ENCODE assay signal across 19 cellular contexts in the genomic region with DNA sequence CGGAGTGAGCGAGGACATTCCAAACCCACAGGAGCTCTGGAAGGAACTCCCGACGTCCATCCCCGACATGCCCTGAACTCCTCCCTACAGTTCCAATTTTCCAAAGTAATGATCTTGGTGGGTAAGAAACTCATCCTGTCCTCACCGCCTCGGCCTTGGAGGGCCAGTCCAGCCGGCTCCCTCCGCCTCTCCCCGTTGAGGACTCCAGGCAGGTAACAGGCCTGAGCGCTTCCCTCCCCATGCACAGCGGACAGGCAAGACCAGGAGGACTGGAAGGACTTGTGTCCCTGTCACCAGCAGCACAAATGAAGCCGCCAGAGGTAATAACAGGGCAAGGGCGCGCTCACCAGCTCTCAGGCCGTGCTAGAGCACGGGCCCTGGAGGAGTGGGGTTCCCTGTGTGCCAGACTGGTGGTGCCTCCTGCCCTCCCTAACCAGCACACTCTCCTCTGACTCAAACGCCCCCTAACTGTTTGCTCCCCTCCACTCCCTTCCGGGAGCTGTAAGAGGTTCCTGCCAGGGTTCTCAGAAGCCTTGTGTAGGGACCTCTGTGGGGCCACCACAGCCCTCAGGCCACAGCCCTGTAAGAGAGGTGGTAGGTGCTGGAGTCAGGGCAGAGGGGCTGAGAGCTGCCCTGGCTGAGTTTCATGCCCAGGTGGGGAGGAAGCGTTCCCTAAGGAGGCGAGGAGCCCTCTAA. TPM values are rescaled to one million over a fixed set of nuclear protein-coding genes. Genes with fewer than 3 reads are reported as not detected.
A peak's percentile ranks its signal among the peaks of the same experiment; 100 is the strongest.
DNase-seq lines count a peak whose midpoint lies in the region; ATAC-seq, FAIRE-seq and TF ChIP-seq lines count a peak whose summit lies in the region.
"Had no signal": no experiment of that assay in that cellular context is flagged by ENCODE, and none has a peak within 500 bp of the region (broad histone marks: within the 10 kb centered on the region; RNA-seq: fewer than 3 reads in every experiment).

No MANE protein-coding gene starts in this region.

- peaks cover 2% of the 10 kb centered on the region for H3K4me1 Mint-ChIP-seq in stimulated activated effector memory CD8-positive, alpha-beta T cell treated with anti-CD3 and anti-CD28 coated beads, Interleukin-12 subunit alpha, Interleukin-12 subunit beta, amount 100 ng/mL, for 72 hours

- no peak overlapping the region for H3K4me3 ChIP-seq in OCI-LY3 (ENCODE audit: low read length)

- peak overlapping the region; percentile 78; the same call in 1 of the 2 replicates for H3K4me2 ChIP-seq in OCI-LY3 (ENCODE audit: low read length)
- H3K4me2 ChIP-seq: KMS-11 had no signal

- H3K27me3 ChIP-seq in OCI-LY3 (ENCODE audit: low read depth, low read length) = peaks cover 26% of the 10 kb centered on the region

- peak; percentile 48 for FAIRE-seq in GM12892 (lab: Jason Lieb, UNC)

- H3K4me1 ChIP-seq in OCI-LY3 (ENCODE audit: low read length) = peaks cover 14% of the 10 kb centered on the region

- DNase-seq in GM12892 (ENCODE audit: insufficient read length) (no peak), Kasumi-1 (lab: John Stamatoyannopoulos, UW) (no peak)
- no peak for DNase-seq in stimulated activated effector memory CD8-positive, alpha-beta T cell treated with anti-CD3 and anti-CD28 coated beads, Interleukin-12 subunit alpha, Interleukin-12 subunit beta, amount 100 ng/mL, for 72 hours (ENCODE audit: low spot score in 2 of 2)
- no peak for DNase-seq in NK-92 treated with Interleukin-12 subunit alpha and Interleukin-12 subunit beta, amount 100 ng/mL, for 24 hours (lab: John Stamatoyannopoulos, UW)
- DNase-seq: CD4-positive, CD25-positive, alpha-beta regulatory T cell; GOT3; NCI-H1048; NCI-H146; NCI-H2081 treated with DMSO at 0.1 percent for 48 hours; NCI-H510A treated with DMSO at 0.1 percent for 48 hours; NCI-H82 had no signal

- no peaks in the 10 kb centered on the region for H3K9me3 ChIP-seq in OCI-LY3 (ENCODE audit: insufficient read depth, low read length)

- no peaks in the 10 kb centered on the region for H3K79me2 ChIP-seq in OCI-LY3 (ENCODE audit: low read length)

- no peak overlapping the region for H2AFZ ChIP-seq in OCI-LY3 (ENCODE audit: low read depth, low read length)

- H3K9ac ChIP-seq in OCI-LY3 (ENCODE audit: low read length) = no peak overlapping the region
- H3K9ac ChIP-seq: KMS-11 had no signal

- no peaks in the 10 kb centered on the region for H3K9me3 Mint-ChIP-seq in stimulated activated effector memory CD8-positive, alpha-beta T cell treated with anti-CD3 and anti-CD28 coated beads, Interleukin-12 subunit alpha, Interleukin-12 subunit beta, amount 100 ng/mL, for 72 hours

- no peaks in the 10 kb centered on the region for H3K36me3 Mint-ChIP-seq in stimulated activated effector memory CD8-positive, alpha-beta T cell treated with anti-CD3 and anti-CD28 coated beads, Interleukin-12 subunit alpha, Interleukin-12 subunit beta, amount 100 ng/mL, for 72 hours
- H3K36me3 Mint-ChIP-seq: CD4-positive, CD25-positive, alpha-beta regulatory T cell had no signal

- H3K36me3 ChIP-seq in OCI-LY3 (replicated peaks; ENCODE audit: low read depth, low read length) = no peaks in the 10 kb centered on the region

- no peak for TF ChIP-seq CTCF in OCI-LY3 (IDR thresholded peaks at IDR 0.05; ENCODE audit: low read depth, low read length)

- peak; percentile 80 for ATAC-seq in esophagus mucosa
- peak; percentile 47 for ATAC-seq in stimulated activated effector memory CD8-positive, alpha-beta T cell treated with anti-CD3 and anti-CD28 coated beads, Interleukin-12 subunit alpha, Interleukin-12 subunit beta, amount 100 ng/mL, for 72 hours
- no peak for ATAC-seq in GM21526 (IDR thresholded peaks at IDR 0.05; ENCODE audit: low FRiP score, unreplicated experiment)

- peak overlapping the region; percentile 32 for H3K27ac Mint-ChIP-seq in stimulated activated effector memory CD8-positive, alpha-beta T cell treated with anti-CD3 and anti-CD28 coated beads, Interleukin-12 subunit alpha, Interleukin-12 subunit beta, amount 100 ng/mL, for 72 hours
- H3K27ac Mint-ChIP-seq: B cell; CD4-positive, CD25-positive, alpha-beta regulatory T cell had no signal

- no peak overlapping the region for H3K4me3 Mint-ChIP-seq in stimulated activated effector memory CD8-positive, alpha-beta T cell treated with anti-CD3 and anti-CD28 coated beads, Interleukin-12 subunit alpha, Interleukin-12 subunit beta, amount 100 ng/mL, for 72 hours
- H3K4me3 Mint-ChIP-seq: B cell; CD4-positive, CD25-positive, alpha-beta regulatory T cell had no signal

- no peak overlapping the region for H3K27ac ChIP-seq in OCI-LY3 (ENCODE audit: low read length)
- H3K27ac ChIP-seq: KMS-11 had no signal

- H4K20me1 ChIP-seq in OCI-LY3 (ENCODE audit: insufficient read depth, low read length) = no peaks in the 10 kb centered on the region

- no peak for TF ChIP-seq POLR2A in GM12892 (IDR thresholded peaks at IDR 0.05; ENCODE audit: low read depth, low read length)

RNA-seq across cellular contexts. Expression of gene OVOL1, which starts 17.1 kb away (rescaled TPM):
- 0.53 TPM for polyA plus RNA-seq in GM12892 (2012; ENCODE audit: missing spikeins)
- 49.0 TPM for total RNA-seq in esophagus mucosa
- total RNA-seq: CD4-positive, CD25-positive, alpha-beta regulatory T cell; G401; MCF 10A; SK-MEL-5 had no signal
- polyA plus RNA-seq: CD4-positive, CD25-positive, alpha-beta regulatory T cell had no signal

RNA-seq across cellular contexts. Expression of gene AP5B1, which starts 23.2 kb away (rescaled TPM):
- polyA plus RNA-seq in GM12892 (2012; ENCODE audit: missing spikeins) = 3.5 TPM
- total RNA-seq in esophagus mucosa = 18.2 TPM

RNA-seq across cellular contexts. Expression of gene SNX32, which starts 29.8 kb away (rescaled TPM):
- polyA plus RNA-seq in GM12892 (2012; ENCODE audit: missing spikeins) = 1.7 TPM
- 0.12 TPM for total RNA-seq in esophagus mucosa
- total RNA-seq: G401, MCF 10A had no signal

RNA-seq across cellular contexts. Expression of gene CFL1, which starts 54.0 kb away (rescaled TPM):
- 777 TPM for polyA plus RNA-seq in GM12892 (2012; ENCODE audit: missing spikeins)
- 645 TPM for total RNA-seq in esophagus mucosa

RNA-seq across cellular contexts. Expression of gene MUS81, which starts 56.3 kb away (rescaled TPM):
- 51.3 TPM for polyA plus RNA-seq in GM12892 (2012; ENCODE audit: missing spikeins)
- total RNA-seq in esophagus mucosa = 20.4 TPM
